25 cellular contexts compared by ENCODE assay signal in genomic region chr12:52602552-52602951, GRCh38. TPM values are rescaled to one million over a fixed set of nuclear protein-coding genes. Genes with fewer than 3 reads are reported as not detected.
"Had no signal": no experiment of that assay in that cellular context is flagged by ENCODE, and none has a peak within 500 bp of the region (broad histone marks: within the 10 kb centered on the region; RNA-seq: fewer than 3 reads in every experiment).

No MANE protein-coding gene starts in this region.

- H3K4me3 ChIP-seq: body of pancreas, gastrocnemius medialis, left ventricle myocardium inferior, neural progenitor cell, ovary, psoas muscle, right lobe of liver, suprapubic skin, transverse colon had no signal

- H3K36me3 ChIP-seq: gastrocnemius medialis, left ventricle myocardium inferior, neural progenitor cell, ovary, right lobe of liver, suprapubic skin, transverse colon had no signal

- H3K4me1 ChIP-seq: body of pancreas, gastrocnemius medialis, neural progenitor cell, psoas muscle, right lobe of liver, transverse colon had no signal

- H3K9ac ChIP-seq: neural progenitor cell had no signal

- H3K9me3 Mint-ChIP-seq: activated CD4-positive, alpha-beta T cell treated with anti-CD3 and anti-CD28 coated beads, Interleukin-2, amount 10 ng/mL, durations not matched to agents 24 days and 14 days; activated naive CD8-positive, alpha-beta T cell treated with anti-CD3 and anti-CD28 coated beads for 36 hours; activated T-helper 17 cell treated with anti-CD3 and anti-CD28 coated beads, Interleukin-2, amount 50 U/mL, for 72 hours; neural progenitor cell; stimulated activated naive CD8-positive, alpha-beta T cell treated with anti-CD3 and anti-CD28 coated beads, Interleukin-15, amount 100 ng/mL, for 72 hours had no signal

- H3K27me3 ChIP-seq: body of pancreas, ovary had no signal

- H3K27ac Mint-ChIP-seq: activated CD4-positive, alpha-beta T cell treated with anti-CD3 and anti-CD28 coated beads, Interleukin-2, amount 10 ng/mL, durations not matched to agents 24 days and 14 days; activated naive CD8-positive, alpha-beta T cell treated with anti-CD3 and anti-CD28 coated beads for 36 hours; activated T-helper 17 cell treated with anti-CD3 and anti-CD28 coated beads, Interleukin-2, amount 50 U/mL, for 72 hours; neural progenitor cell; stimulated activated naive CD8-positive, alpha-beta T cell treated with anti-CD3 and anti-CD28 coated beads, Interleukin-15, amount 100 ng/mL, for 72 hours had no signal

- ATAC-seq: activated T-helper 17 cell treated with anti-CD3 and anti-CD28 coated beads, Interleukin-2, amount 50 U/mL, for 72 hours; body of pancreas; gastrocnemius medialis; psoas muscle; right lobe of liver; SK-N-SH treated with all-trans-retinoic acid at 6 μM for 48 hours; stimulated activated naive CD8-positive, alpha-beta T cell treated with anti-CD3 and anti-CD28 coated beads, Interleukin-15, amount 100 ng/mL, for 72 hours had no signal

- H3K27ac ChIP-seq: body of pancreas, gastrocnemius medialis, left ventricle myocardium inferior, neural progenitor cell, ovary, psoas muscle, right lobe of liver, suprapubic skin, transverse colon had no signal

- H3K36me3 Mint-ChIP-seq: activated naive CD8-positive, alpha-beta T cell treated with anti-CD3 and anti-CD28 coated beads for 36 hours; neural progenitor cell had no signal

- H3K4me3 Mint-ChIP-seq: activated CD4-positive, alpha-beta T cell treated with anti-CD3 and anti-CD28 coated beads, Interleukin-2, amount 10 ng/mL, durations not matched to agents 24 days and 14 days; activated naive CD8-positive, alpha-beta T cell treated with anti-CD3 and anti-CD28 coated beads for 36 hours; activated T-helper 17 cell treated with anti-CD3 and anti-CD28 coated beads, Interleukin-2, amount 50 U/mL, for 72 hours; neural progenitor cell; stimulated activated naive CD8-positive, alpha-beta T cell treated with anti-CD3 and anti-CD28 coated beads, Interleukin-15, amount 100 ng/mL, for 72 hours had no signal

- H3K27me3 Mint-ChIP-seq: activated naive CD8-positive, alpha-beta T cell treated with anti-CD3 and anti-CD28 coated beads for 36 hours; stimulated activated naive CD8-positive, alpha-beta T cell treated with anti-CD3 and anti-CD28 coated beads, Interleukin-15, amount 100 ng/mL, for 72 hours had no signal

- H3K4me1 Mint-ChIP-seq: neural progenitor cell had no signal

- H3K9me3 ChIP-seq: body of pancreas, gastrocnemius medialis, left ventricle myocardium inferior, psoas muscle, right lobe of liver, suprapubic skin, transverse colon had no signal

- DNase-seq: activated CD4-positive, alpha-beta T cell treated with anti-CD3 and anti-CD28 coated beads, Interleukin-2, amount 10 ng/mL, durations not matched to agents 24 days and 14 days; activated naive CD8-positive, alpha-beta T cell treated with anti-CD3 and anti-CD28 coated beads for 36 hours; activated T-cell treated with anti-CD3 and anti-CD28 coated beads for 4 hours; amygdala; body of pancreas; caudate nucleus; erythroblast; gastrocnemius medialis; left ventricle myocardium inferior; ovary; psoas muscle; right lobe of liver; small intestine; stimulated activated CD4-positive, alpha-beta T cell treated with anti-CD3 and anti-CD28 coated beads, Interleukin-15, amount 100 ng/mL, for 24 hours; stimulated activated CD4-positive, alpha-beta T cell treated with anti-CD3 and anti-CD28 coated beads, Interleukin-2, amount 100 ng/mL, for 48 hours; stimulated activated naive CD8-positive, alpha-beta T cell treated with anti-CD3 and anti-CD28 coated beads, Interleukin-15, amount 100 ng/mL, for 72 hours; T-helper 1 cell; T1000; transverse colon had no signal

RNA-seq across cellular contexts. Expression of gene KRT72, which starts 1.3 kb away (rescaled TPM):
- total RNA-seq: activated T-helper 17 cell treated with anti-CD3 and anti-CD28 coated beads, Interleukin-2, amount 50 U/mL, for 72 hours; body of pancreas; gastrocnemius medialis; kidney epithelial cell; left ventricle myocardium inferior; ovary; psoas muscle; right lobe of liver; transverse colon had no signal
- polyA plus RNA-seq: ovary, psoas muscle had no signal

RNA-seq across cellular contexts. Expression of gene KRT73, which starts 15.8 kb away (rescaled TPM):
- total RNA-seq: activated CD4-positive, alpha-beta T cell treated with anti-CD3 and anti-CD28 coated beads, Interleukin-2, amount 10 ng/mL, durations not matched to agents 24 days and 14 days; activated T-helper 17 cell treated with anti-CD3 and anti-CD28 coated beads, Interleukin-2, amount 50 U/mL, for 72 hours; gastrocnemius medialis; kidney epithelial cell; left ventricle myocardium inferior; ovary; psoas muscle; right lobe of liver; transverse colon had no signal
- polyA plus RNA-seq: ovary, psoas muscle had no signal

RNA-seq across cellular contexts. Expression of gene KRT74, which starts 28.9 kb away (rescaled TPM):
- total RNA-seq: activated CD4-positive, alpha-beta T cell treated with anti-CD3 and anti-CD28 coated beads, Interleukin-2, amount 10 ng/mL, durations not matched to agents 24 days and 14 days; activated naive CD8-positive, alpha-beta T cell treated with anti-CD3 and anti-CD28 coated beads for 36 hours; activated T-helper 17 cell treated with anti-CD3 and anti-CD28 coated beads, Interleukin-2, amount 50 U/mL, for 72 hours; body of pancreas; gastrocnemius medialis; kidney epithelial cell; ovary; psoas muscle; right lobe of liver; transverse colon had no signal
- polyA plus RNA-seq: ovary, psoas muscle had no signal

RNA-seq across cellular contexts. Expression of gene KRT2, which starts 49.5 kb away (rescaled TPM):
- total RNA-seq: activated CD4-positive, alpha-beta T cell treated with anti-CD3 and anti-CD28 coated beads, Interleukin-2, amount 10 ng/mL, durations not matched to agents 24 days and 14 days; activated naive CD8-positive, alpha-beta T cell treated with anti-CD3 and anti-CD28 coated beads for 36 hours; activated T-helper 17 cell treated with anti-CD3 and anti-CD28 coated beads, Interleukin-2, amount 50 U/mL, for 72 hours; body of pancreas; gastrocnemius medialis; kidney epithelial cell; left ventricle myocardium inferior; ovary; psoas muscle; right lobe of liver; transverse colon had no signal
- polyA plus RNA-seq: ovary, psoas muscle had no signal

RNA-seq across cellular contexts. Expression of gene KRT71, which starts 49.6 kb away (rescaled TPM):
- total RNA-seq: activated CD4-positive, alpha-beta T cell treated with anti-CD3 and anti-CD28 coated beads, Interleukin-2, amount 10 ng/mL, durations not matched to agents 24 days and 14 days; activated naive CD8-positive, alpha-beta T cell treated with anti-CD3 and anti-CD28 coated beads for 36 hours; activated T-helper 17 cell treated with anti-CD3 and anti-CD28 coated beads, Interleukin-2, amount 50 U/mL, for 72 hours; body of pancreas; gastrocnemius medialis; kidney epithelial cell; left ventricle myocardium inferior; mononuclear cell; ovary; psoas muscle; right lobe of liver; transverse colon had no signal
- polyA plus RNA-seq: ovary, psoas muscle, small intestine had no signal
